In genomic region chr3:110533089-110533488, GRCh38 we compare ENCODE assay signal across 1 cellular context.
TF ChIP-seq lines count a peak whose summit lies in the region.

No MANE protein-coding gene starts in this region.

TF ChIP-seq in WTC11, 78 proteins besides CTCF, POLR2A, EP300 and RAD21 (continued from another document):
- TF ChIP-seq ZNF281 (CRISPR knock-in tag; IDR thresholded peaks at IDR 0.05) (no peak), E2F4 (CRISPR knock-in tag; IDR thresholded peaks at IDR 0.05; ENCODE audit: borderline replicate concordance, low read depth) (no peak), ATF1 (CRISPR knock-in tag; IDR thresholded peaks at IDR 0.05) (no peak), FOXJ3 (CRISPR knock-in tag; IDR thresholded peaks at IDR 0.05; ENCODE audit: borderline replicate concordance) (no peak)
